In genomic region chr15:84634228-84634837, GRCh38 we compare ENCODE assay signal across 8 cellular contexts. TPM values are rescaled to one million over a fixed set of nuclear protein-coding genes. Genes with fewer than 3 reads are reported as not detected.
DNase-seq lines count a peak whose midpoint lies in the region; ATAC-seq and TF ChIP-seq lines count a peak whose summit lies in the region.

No MANE protein-coding gene starts in this region.

- WGBS in adrenal gland, 4 donors = 20 to 36% (median 30%) methylated on average over 16 to 23 of the region's 23 CpGs

- H3K27me3 ChIP-seq in adrenal gland = no peaks in the 10 kb centered on the region
- H3K27me3 ChIP-seq in kidney epithelial cell (ENCODE audit: control insufficient read depth, insufficient read depth, low read length) = no peaks in the 10 kb centered on the region

- peak overlapping the region; percentile 90 for H3K4me3 Mint-ChIP-seq in T-helper 2 cell treated with Interferon-gamma antibody and Interleukin-4, amounts not matched to agents 5 μg/mL and 100 μg/mL, for 36 hours

- H3K36me3 ChIP-seq in adrenal gland (replicated peaks in 1 of 2) = peaks cover 0 to 26% of the 10 kb centered on the region in 2 donors
- H3K36me3 ChIP-seq in kidney epithelial cell (ENCODE audit: control insufficient read depth, insufficient read depth, low read length) = no peaks in the 10 kb centered on the region

- H3K9me3 ChIP-seq in adrenal gland (replicated peaks in 1 of 3) = no peaks in the 10 kb centered on the region

- TF ChIP-seq CTCF in adrenal gland (IDR thresholded peaks at IDR 0.05) = no peak
- no peak for TF ChIP-seq CTCF in kidney epithelial cell (IDR thresholded peaks at IDR 0.05; ENCODE audit: insufficient read depth, low read length, poor library complexity, severe bottlenecking)

- no peaks in the 10 kb centered on the region for H3K27me3 Mint-ChIP-seq in T-helper 2 cell treated with Interferon-gamma antibody and Interleukin-4, amounts not matched to agents 5 μg/mL and 100 μg/mL, for 36 hours (ENCODE audit: low read depth)

- H3K9me3 Mint-ChIP-seq in T-helper 2 cell treated with Interferon-gamma antibody and Interleukin-4, amounts not matched to agents 5 μg/mL and 100 μg/mL, for 36 hours = no peaks in the 10 kb centered on the region

- peaks cover 41% of the 10 kb centered on the region for H3K4me1 Mint-ChIP-seq in T-helper 2 cell treated with Interferon-gamma antibody and Interleukin-4, amounts not matched to agents 5 μg/mL and 100 μg/mL, for 36 hours (ENCODE audit: low read depth)

- H3K4me3 ChIP-seq in adrenal gland (peak overlapping the region; percentile 4 to 82 (median 42)), kidney epithelial cell (ENCODE audit: low read depth, low read length) (peak overlapping the region; percentile 55)

- H3K27ac Mint-ChIP-seq in T-helper 2 cell treated with Interferon-gamma antibody and Interleukin-4, amounts not matched to agents 5 μg/mL and 100 μg/mL, for 36 hours = peak overlapping the region; percentile 61

- ATAC-seq in GM18505 (IDR thresholded peaks at IDR 0.05; ENCODE audit: unreplicated experiment) = no peak

- intact Hi-C loops in adrenal gland (cut with DNase I) = no loop called here

- H3K36me3 Mint-ChIP-seq in T-helper 2 cell treated with Interferon-gamma antibody and Interleukin-4, amounts not matched to agents 5 μg/mL and 100 μg/mL, for 36 hours (ENCODE audit: low read depth) = peaks cover 33% of the 10 kb centered on the region

- H3K4me1 ChIP-seq in adrenal gland (replicated peaks in 1 of 2) = peaks cover 28 to 55% of the 10 kb centered on the region in 2 donors

- no peak for DNase-seq in T-helper 2 cell treated with Interferon-gamma antibody and Interleukin-4, amounts not matched to agents 5 μg/mL and 100 μg/mL, for 36 hours (ENCODE audit: low spot score)
- DNase-seq in T-helper 2 cell (no peak), adrenal gland (no peak), kidney epithelial cell (ENCODE audit: low read depth) (no peak), substantia nigra (lab: John Stamatoyannopoulos, UW) (peak in 1 of 49 donors; percentile 76), nucleus accumbens (lab: John Stamatoyannopoulos, UW) (no peak), NCI-H446 treated with DMSO at 0.1 percent for 48 hours (lab: John Stamatoyannopoulos, UW) (no peak)

- H3K27ac ChIP-seq in adrenal gland (peak overlapping the region; percentile 76 to 97 (median 92)), substantia nigra (ENCODE audit: low read depth, low read length, poor library complexity, severe bottlenecking) (peak overlapping the region; percentile 93)

- TF ChIP-seq POLR2A in adrenal gland (IDR thresholded peaks at IDR 0.05) (no peak), GM18505 (IDR thresholded peaks at IDR 0.05; ENCODE audit: borderline replicate concordance, extremely low read depth, insufficient read depth, insufficient read length) (no peak)

RNA-seq across cellular contexts. Expression of gene WDR73, which starts 19.8 kb away (rescaled TPM):
- total RNA-seq in adrenal gland (10 to 100 TPM in 7 of 8 donors, 1 to 10 TPM in 1; 8.3 to 39.6 (median 31.4) TPM), kidney epithelial cell (18.5 and 27.4 TPM in 2 replicates)
- 10 to 100 TPM; 24.1 to 45.4 (median 38.3) TPM for polyA plus RNA-seq in adrenal gland

RNA-seq across cellular contexts. Expression of gene NMB, which starts 23.7 kb away (rescaled TPM):
- total RNA-seq in adrenal gland (10 to 100 TPM in 7 of 8 donors, 1 to 10 TPM in 1; 7.5 to 34.1 (median 17.4) TPM), kidney epithelial cell (6.3 and 12.0 TPM in 2 replicates)
- 10 to 100 TPM in 1 of 3 donors, 1 to 10 TPM in 2; 8.0 to 19.2 (median 10.0) TPM for polyA plus RNA-seq in adrenal gland

RNA-seq across cellular contexts. Expression of gene ZSCAN2, which starts 33.5 kb away (rescaled TPM):
- total RNA-seq in adrenal gland (10 to 100 TPM in 6 of 8 donors, 1 to 10 TPM in 2; 5.2 to 16.9 (median 10.7) TPM), kidney epithelial cell (26.4 and 26.6 TPM in 2 replicates)
- 1 to 10 TPM; 3.8 to 5.2 (median 4.1) TPM for polyA plus RNA-seq in adrenal gland
